Comparison of ENCODE assay signal across 8 cellular contexts in the genomic region with DNA sequence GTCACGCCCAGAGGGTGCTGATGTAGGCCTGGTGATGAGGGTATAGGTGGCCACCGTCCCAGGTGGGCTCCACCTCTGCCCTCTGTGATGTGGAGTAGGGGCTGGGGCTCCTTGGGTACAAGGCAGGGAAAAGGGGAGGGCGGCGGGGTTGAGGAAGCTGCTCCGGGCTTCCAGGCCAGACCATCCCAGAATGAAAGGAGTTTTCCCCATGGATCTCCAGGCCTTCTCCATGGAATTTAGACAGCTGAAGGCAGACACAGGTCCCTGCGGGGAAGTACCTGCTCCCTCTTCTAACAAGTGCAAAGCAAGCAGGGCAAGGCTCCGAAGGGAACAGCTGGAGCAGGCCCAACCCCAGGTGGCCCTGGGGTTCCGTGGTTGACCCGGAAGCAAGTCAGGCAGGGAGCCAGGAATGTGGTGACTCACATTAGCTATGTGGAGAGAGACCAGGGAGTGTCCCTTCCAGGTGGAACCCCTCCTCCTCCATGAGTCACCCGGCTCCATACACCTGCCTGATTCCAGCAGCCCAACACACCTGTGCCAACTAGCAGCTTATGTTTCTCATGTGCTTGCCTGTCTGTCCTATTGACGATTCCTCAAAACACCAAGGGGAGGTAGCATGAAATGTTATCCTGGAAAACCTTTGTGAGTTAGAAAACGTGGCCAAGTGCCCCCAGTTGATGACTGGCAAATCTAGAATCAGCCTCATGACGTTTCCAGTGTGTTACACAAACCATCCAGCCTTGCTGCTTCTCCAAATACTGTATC. TPM values are rescaled to one million over a fixed set of nuclear protein-coding genes. Genes with fewer than 3 reads are reported as not detected.
DNase-seq lines count a peak whose midpoint lies in the region; ATAC-seq and TF ChIP-seq lines count a peak whose summit lies in the region.

No MANE protein-coding gene starts in this region.

- peaks cover 37% of the 10 kb centered on the region for H3K4me1 ChIP-seq in KMS-11 (ENCODE audit: low read depth, poor library complexity, severe bottlenecking)
- peaks cover 17 to 32% of the 10 kb centered on the region in 2 experiments for H3K4me1 ChIP-seq in SK-N-SH (ENCODE audit: control insufficient read depth in 1 of 2, insufficient read depth in 2 of 2, low read depth in 1 of 2, low read length in 1 of 2)

- no peaks in the 10 kb centered on the region for H3K79me2 ChIP-seq in KMS-11 (ENCODE audit: insufficient read depth, low read depth)
- no peaks in the 10 kb centered on the region for H3K79me2 ChIP-seq in SK-N-SH (ENCODE audit: insufficient read depth)

- 64% methylated on average over 8 of the region's 13 CpGs for WGBS in SK-N-SH (ENCODE audit: low lambda C conversion rate)

- H3K9me3 ChIP-seq in SK-N-SH, result no peaks in the 10 kb centered on the region

- POLR2A ChIA-PET in SK-N-SH (lab: Yijun Ruan, JAX), result no interaction called here
- POLR2A ChIA-PET in naive thymus-derived CD8-positive, alpha-beta T cell (lab: Charles Lee), result interaction anchor here (1.0 to 2.6 kb wide), 8 partner anchors 7 to 142 kb away, joined by 3 to 10 read pairs (median 4); no protein-coding TSS in a partner anchor

- H3K4me1 Mint-ChIP-seq in naive thymus-derived CD8-positive, alpha-beta T cell, result peaks cover 49 to 91% (median 80%) of the 10 kb centered on the region in 4 donors

- peak overlapping the region in 9 of 10 donors; percentile 49 to 84 (median 77) for H3K4me3 Mint-ChIP-seq in naive thymus-derived CD8-positive, alpha-beta T cell

- H4K20me1 ChIP-seq in KMS-11 (ENCODE audit: insufficient read depth) (no peaks in the 10 kb centered on the region), SK-N-SH (ENCODE audit: insufficient read depth) (no peaks in the 10 kb centered on the region)

- H2AFZ ChIP-seq in KMS-11 (ENCODE audit: low read depth), result no peak overlapping the region
- no peak overlapping the region for H2AFZ ChIP-seq in SK-N-SH (ENCODE audit: low read depth)

- no peak for TF ChIP-seq CTCF in KMS-11 (conservative IDR thresholded peaks at IDR 0.05; ENCODE audit: low read depth, low read length)
- TF ChIP-seq CTCF in SK-N-SH (IDR thresholded peaks at IDR 0.05), result no peak
- no peak for TF ChIP-seq CTCF in epithelial cell of esophagus (IDR thresholded peaks at IDR 0.05; ENCODE audit: insufficient read depth, low read depth, low read length, missing control alignments)

- DNase-seq in Caki2 (ENCODE audit: low read depth) (peak; percentile 91), SK-N-SH (no peak), epithelial cell of esophagus (ENCODE audit: low read depth) (peak; percentile 100), medulla oblongata (ENCODE audit: extremely low spot score) (no peak), NOMO-1 treated with dmso at 0.1 percent for 144 hours (lab: John Stamatoyannopoulos, UW; ENCODE audit: unreplicated experiment) (no peak)
- DNase-seq in naive thymus-derived CD8-positive, alpha-beta T cell, result peak in 4 of 10 donors; percentile 25 to 66 (median 42)

- peaks cover 32% of the 10 kb centered on the region for H3F3A ChIP-seq in SK-N-SH (replicated peaks; ENCODE audit: insufficient read depth)

- H3K27ac ChIP-seq in KMS-11, result peak overlapping the region; percentile 22; the same call in 1 of the 2 replicates
- peak overlapping the region; percentile 82 to 95 for H3K27ac ChIP-seq in SK-N-SH (ENCODE audit: low read depth in 2 of 2, low read length in 1 of 2)

- H3K36me3 Mint-ChIP-seq in naive thymus-derived CD8-positive, alpha-beta T cell, result no peaks in the 10 kb centered on the region

- no peaks in the 10 kb centered on the region for H3K27me3 Mint-ChIP-seq in naive thymus-derived CD8-positive, alpha-beta T cell

- CTCF ChIA-PET in SK-N-SH (lab: Yijun Ruan, JAX), result interaction anchor here (1.4 to 2.4 kb wide), 4 partner anchors 8 to 310 kb away, joined by 3 to 11 read pairs (median 8); no protein-coding TSS in a partner anchor

- H3K4me3 ChIP-seq in KMS-11 (IDR thresholded peaks at IDR 0.05; ENCODE audit: insufficient read depth, low read depth, low read length) (no peak overlapping the region), SK-N-SH (ENCODE audit: low read depth in 2 of 2, low read length in 1 of 2) (no peak overlapping the region), epithelial cell of esophagus (ENCODE audit: low read length) (no peak overlapping the region)

- no peaks in the 10 kb centered on the region for H3K9me2 ChIP-seq in SK-N-SH

- no peaks in the 10 kb centered on the region for H3K36me3 ChIP-seq in KMS-11 (ENCODE audit: insufficient read depth)
- H3K36me3 ChIP-seq in SK-N-SH (replicated peaks in 1 of 2; ENCODE audit: control insufficient read depth in 1 of 2, insufficient read depth in 2 of 2, low read length in 1 of 2), result no peaks in the 10 kb centered on the region

- H3K9ac ChIP-seq in KMS-11 (no peak overlapping the region), SK-N-SH (peak overlapping the region; percentile 52; the same call in 1 of the 2 replicates)

- in situ Hi-C loops in Caki2 (cut with HindIII; ENCODE audit: low pct_unique_long_range_greater_than_20kb, low sequenced_read_pairs), result loop anchor here (25.0 kb wide), 1 partner anchor 99 kb away; no protein-coding TSS in a partner anchor

- TF ChIP-seq EP300 in SK-N-SH (IDR thresholded peaks at IDR 0.05; ENCODE audit: borderline replicate concordance in 1 of 2, low read depth in 1 of 2, low read length in 1 of 2), result peak in 1 of 2 experiments; percentile 29; a peak in 1 of 4 replicates

- no peak for TF ChIP-seq RAD21 in SK-N-SH (IDR thresholded peaks at IDR 0.05; ENCODE audit: low read length)

- no peaks in the 10 kb centered on the region for H3K9me3 Mint-ChIP-seq in naive thymus-derived CD8-positive, alpha-beta T cell

- peak overlapping the region; percentile 80 for H3K4me2 ChIP-seq in KMS-11
- peak overlapping the region; percentile 63; the same call in 1 of the 2 replicates for H3K4me2 ChIP-seq in SK-N-SH

- peak overlapping the region; percentile 91 to 98 (median 97) for H3K27ac Mint-ChIP-seq in naive thymus-derived CD8-positive, alpha-beta T cell

- H3K27me3 ChIP-seq in KMS-11 (ENCODE audit: insufficient read depth, low read depth) (peaks cover 25% of the 10 kb centered on the region), SK-N-SH (ENCODE audit: insufficient read depth) (no peaks in the 10 kb centered on the region)

- no peak for ATAC-seq in naive thymus-derived CD8-positive, alpha-beta T cell
- ATAC-seq in HG02973 (IDR thresholded peaks at IDR 0.05; ENCODE audit: unreplicated experiment), result no peak

TF ChIP-seq in SK-N-SH, 30 proteins besides CTCF, POLR2A, EP300 and RAD21 (continues in another document):
- TF ChIP-seq TEAD4 (IDR thresholded peaks at IDR 0.05; ENCODE audit: borderline replicate concordance, insufficient read depth) (peak; percentile 20; the same call in 1 of the 2 replicates), NFIC (IDR thresholded peaks at IDR 0.05; ENCODE audit: borderline replicate concordance) (peak; percentile 71), JUND (IDR thresholded peaks at IDR 0.05) (peak; percentile 33; the same call in 1 of the 2 replicates), RCOR1 (IDR thresholded peaks at IDR 0.05; ENCODE audit: low read length) (no peak), FOSL2 (IDR thresholded peaks at IDR 0.05; ENCODE audit: borderline replicate concordance, low read depth) (peak; percentile 58), NRF1 (IDR thresholded peaks at IDR 0.05; ENCODE audit: low read depth, low read length) (no peak), ELF1 (IDR thresholded peaks at IDR 0.05) (no peak), TCF12 (IDR thresholded peaks at IDR 0.05) (peak; percentile 72), RXRA (IDR thresholded peaks at IDR 0.05; ENCODE audit: borderline replicate concordance, low read depth) (0 out of 2 replicates have a peak, but pooled peaks have one; percentile 34)
- TF ChIP-seq, protein P1, sequence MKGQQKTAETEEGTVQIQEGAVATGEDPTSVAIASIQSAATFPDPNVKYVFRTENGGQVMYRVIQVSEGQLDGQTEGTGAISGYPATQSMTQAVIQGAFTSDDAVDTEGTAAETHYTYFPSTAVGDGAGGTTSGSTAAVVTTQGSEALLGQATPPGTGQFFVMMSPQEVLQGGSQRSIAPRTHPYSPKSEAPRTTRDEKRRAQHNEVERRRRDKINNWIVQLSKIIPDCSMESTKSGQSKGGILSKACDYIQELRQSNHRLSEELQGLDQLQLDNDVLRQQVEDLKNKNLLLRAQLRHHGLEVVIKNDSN (IDR thresholded peaks at IDR 0.05; ENCODE audit: borderline replicate concordance, low read depth), result no peak
- TF ChIP-seq, protein P2, sequence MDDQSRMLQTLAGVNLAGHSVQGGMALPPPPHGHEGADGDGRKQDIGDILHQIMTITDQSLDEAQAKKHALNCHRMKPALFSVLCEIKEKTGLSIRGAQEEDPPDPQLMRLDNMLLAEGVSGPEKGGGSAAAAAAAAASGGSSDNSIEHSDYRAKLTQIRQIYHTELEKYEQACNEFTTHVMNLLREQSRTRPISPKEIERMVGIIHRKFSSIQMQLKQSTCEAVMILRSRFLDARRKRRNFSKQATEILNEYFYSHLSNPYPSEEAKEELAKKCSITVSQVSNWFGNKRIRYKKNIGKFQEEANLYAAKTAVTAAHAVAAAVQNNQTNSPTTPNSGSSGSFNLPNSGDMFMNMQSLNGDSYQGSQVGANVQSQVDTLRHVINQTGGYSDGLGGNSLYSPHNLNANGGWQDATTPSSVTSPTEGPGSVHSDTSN (IDR thresholded peaks at IDR 0.05), result peak; percentile 23; the same call in 1 of the 2 replicates
- TF ChIP-seq, protein P3, sequence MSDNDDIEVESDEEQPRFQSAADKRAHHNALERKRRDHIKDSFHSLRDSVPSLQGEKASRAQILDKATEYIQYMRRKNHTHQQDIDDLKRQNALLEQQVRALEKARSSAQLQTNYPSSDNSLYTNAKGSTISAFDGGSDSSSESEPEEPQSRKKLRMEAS (IDR thresholded peaks at IDR 0.05; ENCODE audit: low read depth), result 0 out of 2 replicates have a peak, but pooled peaks have one; percentile 13

RNA-seq across cellular contexts. Expression of a gene that starts 59.7 kb away (rescaled TPM):
- 22.4 and 26.4 TPM in 2 replicates for total RNA-seq in Caki2 (2014; rRNA removed; shearing (Covaris generic); ENCODE audit: low replicate concordance)
- polyA plus RNA-seq in SK-N-SH (2012; rRNA removed), result 31.6 and 31.8 TPM in 2 replicates
- polyA plus RNA-seq in SK-N-SH (2012; cell fraction: cytosol; rRNA removed), result 29.1 and 31.1 TPM in 2 replicates
- 27.0 and 35.2 TPM in 2 replicates for polyA plus RNA-seq in SK-N-SH (2012; cell fraction: nucleus; rRNA removed)
- 10 to 100 TPM; 38.2 TPM for total RNA-seq in naive thymus-derived CD8-positive, alpha-beta T cell
- 10 to 100 TPM; 15.6 to 32.8 (median 19.7) TPM for polyA plus RNA-seq in naive thymus-derived CD8-positive, alpha-beta T cell

Comparison
In these comparisons a context has a peak if more than half of its experiments do, and no peak if none do; other contexts are left out.
1. DNase-seq: peak in Caki2 (single experiment) and epithelial cell of esophagus (single experiment); none in SK-N-SH (single experiment), medulla oblongata (single experiment) and NOMO-1 treated with dmso at 0.1 percent for 144 hours (single experiment).